8 cellular contexts compared by ENCODE assay signal in genomic region chr18:76518543-76519155, GRCh38. TPM values are rescaled to one million over a fixed set of nuclear protein-coding genes. Genes with fewer than 3 reads are reported as not detected.
DNase-seq lines count a peak whose midpoint lies in the region; ATAC-seq and TF ChIP-seq lines count a peak whose summit lies in the region.

No MANE protein-coding gene starts in this region.

- DNase-seq in AG04450 (ENCODE audit: low read depth, low spot score) (no peak), HFF-Myc (ENCODE audit: extremely low read depth, low read depth) (no peak), amniotic epithelial cell (ENCODE audit: low read depth) (peak; percentile 36), iPS-NIHi11 (ENCODE audit: low spot score) (peak; percentile 54), activated gamma-delta T cell treated with Interleukin-2 at 50 U/mL for 16 hours (no peak), DMS53 (lab: John Stamatoyannopoulos, UW) (no peak)
- DNase-seq in stimulated activated naive CD8-positive, alpha-beta T cell treated with anti-CD3 and anti-CD28 coated beads, Interleukin-15, Interleukin-2, amounts not matched to agents 100 U/mL and 50 U/mL, for 24 hours: peak; percentile 22

- no peak overlapping the region for H3K27ac ChIP-seq in AG04450 (ENCODE audit: low read depth, low read length)

- CTCF ChIA-PET in AG04450 (lab: Charles Lee): interaction anchor here (0.9 to 1.9 kb wide), 3 partner anchors 9 to 120 kb away, joined by 3 to 10 read pairs (median 3); no protein-coding TSS in a partner anchor

- H3K4me3 ChIP-seq in AG04450 (ENCODE audit: low read depth, low read length) (peak overlapping the region; percentile 41), HFF-Myc (replicated peaks; ENCODE audit: low read depth, low read length) (peak overlapping the region; percentile 27)

- ATAC-seq in stimulated activated naive CD8-positive, alpha-beta T cell treated with anti-CD3 and anti-CD28 coated beads, Interleukin-15, Interleukin-2, amounts not matched to agents 100 U/mL and 50 U/mL, for 24 hours: peak; percentile 46
- no peak for ATAC-seq in HG02642 (IDR thresholded peaks at IDR 0.05; ENCODE audit: poor library complexity, unreplicated experiment)

- H3K27me3 ChIP-seq in AG04450 (ENCODE audit: control insufficient read depth, insufficient read depth, low read length): no peaks in the 10 kb centered on the region

- H3K9me3 ChIP-seq in AG04450 (ENCODE audit: control insufficient read depth, insufficient read depth, low read length): no peaks in the 10 kb centered on the region

- POLR2A ChIA-PET in AG04450 (lab: Yijun Ruan, JAX): no interaction called here

- TF ChIP-seq CTCF in AG04450 (IDR thresholded peaks at IDR 0.05; ENCODE audit: low read depth, low read length): no peak
- TF ChIP-seq CTCF in HFF-Myc (IDR thresholded peaks at IDR 0.05; ENCODE audit: low read depth, low read length, missing control alignments): no peak

RNA-seq across cellular contexts. Expression of gene ZNF516, which starts 23.6 kb away (rescaled TPM):
- 15.0 and 15.5 TPM in 2 replicates for polyA plus RNA-seq in AG04450 (2011; rRNA removed)
- polyA minus RNA-seq in AG04450 (2011; rRNA and poly(A)+ RNA removed): 46.5 and 50.4 TPM in 2 replicates

Comparison
In these comparisons a context has a peak if more than half of its experiments do, and no peak if none do; other contexts are left out.
1. DNase-seq: peak in amniotic epithelial cell (single experiment), iPS-NIHi11 (single experiment) and stimulated activated naive CD8-positive, alpha-beta T cell treated with anti-CD3 and anti-CD28 coated beads, Interleukin-15, Interleukin-2, amounts not matched to agents 100 U/mL and 50 U/mL, for 24 hours (single experiment); none in AG04450 (single experiment), HFF-Myc (single experiment), activated gamma-delta T cell treated with Interleukin-2 at 50 U/mL for 16 hours (single experiment) and DMS53 (single experiment).